Comparison of ENCODE assay signal across 8 cellular contexts in the genomic region with DNA sequence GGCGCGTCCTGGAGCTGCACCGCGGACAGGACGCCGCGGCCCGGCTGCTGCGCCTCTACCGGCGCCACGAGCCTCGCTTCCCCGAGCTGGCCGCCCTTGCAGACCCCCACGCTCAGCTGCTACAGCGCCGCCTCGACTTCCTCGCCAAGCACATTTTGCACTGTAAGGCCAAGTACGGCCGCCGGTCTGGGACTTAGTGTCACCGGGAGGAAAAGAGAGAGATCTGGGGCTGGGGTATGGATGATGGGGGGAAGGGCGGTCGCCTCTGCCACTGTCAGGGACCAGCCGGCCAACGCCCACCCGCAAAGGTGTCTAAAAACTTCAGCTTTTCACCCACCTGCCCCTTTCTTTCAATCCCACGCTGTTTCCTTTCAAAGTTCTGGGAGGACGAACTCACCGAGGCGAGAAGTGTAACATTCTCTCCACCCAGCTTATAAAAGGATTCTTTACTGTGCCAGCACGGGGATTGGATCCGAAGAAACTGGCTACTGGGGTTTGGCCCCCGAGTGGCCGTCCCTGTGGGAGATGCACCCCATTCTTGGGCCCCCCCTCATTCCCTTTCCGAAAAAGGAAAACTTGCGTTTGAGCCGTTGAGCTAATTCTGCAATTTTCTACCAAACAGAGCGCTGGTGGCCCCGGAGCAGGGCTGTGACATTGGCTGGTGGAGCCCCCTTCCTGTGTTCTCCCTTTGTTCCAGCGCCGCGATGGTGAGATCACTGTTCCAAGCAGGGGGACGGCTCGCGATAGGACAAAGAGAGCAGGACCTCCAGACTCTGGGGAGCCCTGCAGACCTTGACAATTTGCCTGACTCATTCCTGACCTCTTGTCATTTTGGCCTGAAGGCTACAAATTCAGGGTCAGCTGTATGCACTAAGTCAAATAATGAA.
A peak's percentile ranks its signal among the peaks of the same experiment; 100 is the strongest.
DNase-seq lines count a peak whose midpoint lies in the region; ATAC-seq and TF ChIP-seq lines count a peak whose summit lies in the region.

No MANE protein-coding gene starts in this region.

- peak; percentile 10 for TF ChIP-seq CTCF in cardiac fibroblast (IDR thresholded peaks at IDR 0.05; ENCODE audit: low read depth, low read length)

- peaks cover 25% of the 10 kb centered on the region for H3K4me1 ChIP-seq in stomach smooth muscle (ENCODE audit: control insufficient read depth, insufficient read depth, low read length)

- no peak overlapping the region for H3K9ac ChIP-seq in stomach smooth muscle (ENCODE audit: low read length in 2 of 2)

- H3K9me3 ChIP-seq in stomach smooth muscle (ENCODE audit: control insufficient read depth in 2 of 2, low read length in 2 of 2) = no peaks in the 10 kb centered on the region

- no peaks in the 10 kb centered on the region for H3K36me3 ChIP-seq in stomach smooth muscle (ENCODE audit: control insufficient read depth in 2 of 2, insufficient read depth in 2 of 2, low read length in 2 of 2)

- H3K27me3 ChIP-seq in stomach smooth muscle (ENCODE audit: control insufficient read depth in 1 of 2, insufficient read depth in 2 of 2, low read length in 2 of 2) = peaks cover 17 to 26% of the 10 kb centered on the region in 2 donors

- no peak overlapping the region for H3K27ac ChIP-seq in stomach smooth muscle (ENCODE audit: low read length)

- H3K4me3 ChIP-seq in cardiac fibroblast (replicated peaks in 1 of 2; ENCODE audit: low read depth in 2 of 2, low read length in 2 of 2) (peak overlapping the region; percentile 71 to 72), stomach smooth muscle (ENCODE audit: low read length in 2 of 2) (peak overlapping the region; percentile 68 to 75)

- ATAC-seq in GM21576 (IDR thresholded peaks at IDR 0.05; ENCODE audit: unreplicated experiment) (peak; percentile 26), HG02973 (IDR thresholded peaks at IDR 0.05; ENCODE audit: unreplicated experiment) (no peak)

- DNase-seq in D341Med (ENCODE audit: low spot score) (peak; percentile 59), NCI-H526 treated with DMSO at 0.1 percent for 48 hours (lab: John Stamatoyannopoulos, UW) (peak; percentile 73), cardiac fibroblast (ENCODE audit: low read depth in 2 of 2) (peak in 1 of 2 donors; percentile 56), kidney tubule cell (ENCODE audit: low spot score) (peak; percentile 74), NCI-H187 (lab: John Stamatoyannopoulos, UW) (no peak)

Comparison
In these comparisons a context has a peak if more than half of its experiments do, and no peak if none do; other contexts are left out.
1. DNase-seq: peak in D341Med (single experiment), NCI-H526 treated with DMSO at 0.1 percent for 48 hours (single experiment) and kidney tubule cell (single experiment); none in NCI-H187 (0 of 2).